11 cellular contexts compared by ENCODE assay signal in genomic region chr19:41126765-41127203, GRCh38. TPM values are rescaled to one million over a fixed set of nuclear protein-coding genes. Genes with fewer than 3 reads are reported as not detected.
DNase-seq lines count a peak whose midpoint lies in the region; ATAC-seq and TF ChIP-seq lines count a peak whose summit lies in the region.
"Not testable (repeated sequence)": the region's sequence is repeated elsewhere in the genome, so short reads cannot be mapped to it uniquely, and the experiment has no call there.
"Had no signal": no experiment of that assay in that cellular context is flagged by ENCODE, and none has a peak within 500 bp of the region (broad histone marks: within the 10 kb centered on the region; RNA-seq: fewer than 3 reads in every experiment).

No MANE protein-coding gene starts in this region.

- peak overlapping the region; percentile 46 for H3K27ac Mint-ChIP-seq in activated naive CD4-positive, alpha-beta T cell treated with anti-CD3 and anti-CD28 coated beads, Interleukin-2, amount 50 U/mL, for 24 hours

- H3K27me3 ChIP-seq in left lung; smooth muscle cell (ENCODE audit: low read depth): not testable (repeated sequence)

- TF ChIP-seq CTCF in GM12875 (IDR thresholded peaks at IDR 0.05; ENCODE audit: borderline replicate concordance, insufficient read depth, low read depth, low read length): peak; percentile 53
- TF ChIP-seq CTCF in WI38 (IDR thresholded peaks at IDR 0.05; ENCODE audit: low read depth, low read length): peak; percentile 47
- peak; percentile 67 for TF ChIP-seq CTCF in epithelial cell of esophagus (IDR thresholded peaks at IDR 0.05; ENCODE audit: insufficient read depth, low read depth, low read length, missing control alignments)
- TF ChIP-seq CTCF in left lung (IDR thresholded peaks at IDR 0.05): peak; percentile 48 to 69
- peak; percentile 78 for TF ChIP-seq CTCF in smooth muscle cell (IDR thresholded peaks at IDR 0.05; ENCODE audit: borderline replicate concordance, insufficient read depth, poor library complexity, severe bottlenecking)

- DNase-seq in ACHN (peak; percentile 4), NCI-H2227 treated with DMSO at 0.1 percent for 48 hours (lab: John Stamatoyannopoulos, UW) (peak; percentile 43), epithelial cell of esophagus (ENCODE audit: low read depth) (peak; percentile 19)
- DNase-seq in left lung; smooth muscle cell (lab: John Stamatoyannopoulos, UW; ENCODE audit: unreplicated experiment): not testable (repeated sequence)

- H3K27me3 Mint-ChIP-seq in activated naive CD4-positive, alpha-beta T cell treated with anti-CD3 and anti-CD28 coated beads, Interleukin-2, amount 50 U/mL, for 24 hours: not testable (repeated sequence)

- ATAC-seq in left lung: peak; percentile 57

- H3K9me3 Mint-ChIP-seq in activated naive CD4-positive, alpha-beta T cell treated with anti-CD3 and anti-CD28 coated beads, Interleukin-2, amount 50 U/mL, for 24 hours: not testable (repeated sequence)

- not testable (repeated sequence) for H3K4me2 ChIP-seq in smooth muscle cell

- 43% methylated on average over 2 of the region's 2 CpGs for WGBS in smooth muscle cell (ENCODE audit: low lambda C conversion rate)

- not testable (repeated sequence) for H2AFZ ChIP-seq in smooth muscle cell (ENCODE audit: low read depth)

- H3K4me1 Mint-ChIP-seq in activated naive CD4-positive, alpha-beta T cell treated with anti-CD3 and anti-CD28 coated beads, Interleukin-2, amount 50 U/mL, for 24 hours: peaks cover 29% of the 10 kb centered on the region

- in situ Hi-C loops in ACHN (cut with HindIII; ENCODE audit: low pct_ligation_motif_present, low pct_unique_long_range_greater_than_20kb, low sequenced_read_pairs): not testable (repeated sequence)

- intact Hi-C loops in left lung (cut with DNase I): not testable (repeated sequence)

- H3K9me3 ChIP-seq in left lung; smooth muscle cell (replicated peaks; ENCODE audit: low read depth): not testable (repeated sequence)

- not testable (repeated sequence) for H4K20me1 ChIP-seq in smooth muscle cell (ENCODE audit: low read depth)

- H3K4me1 ChIP-seq in left lung; smooth muscle cell (ENCODE audit: low read depth): not testable (repeated sequence)

- H3K36me3 Mint-ChIP-seq in activated naive CD4-positive, alpha-beta T cell treated with anti-CD3 and anti-CD28 coated beads, Interleukin-2, amount 50 U/mL, for 24 hours: not testable (repeated sequence)

- not testable (repeated sequence) for H3K4me3 Mint-ChIP-seq in activated naive CD4-positive, alpha-beta T cell treated with anti-CD3 and anti-CD28 coated beads, Interleukin-2, amount 50 U/mL, for 24 hours

- not testable (repeated sequence) for H3K27ac ChIP-seq in left lung; smooth muscle cell (ENCODE audit: low read depth)

- H3K4me3 ChIP-seq in GM12875 (ENCODE audit: low read depth, low read length); WI38 (ENCODE audit: low read depth, low read length); epithelial cell of esophagus (ENCODE audit: low read length); left lung; smooth muscle cell: not testable (repeated sequence)

- H3K79me2 ChIP-seq in smooth muscle cell (ENCODE audit: low read depth): not testable (repeated sequence)

- H3K9ac ChIP-seq in smooth muscle cell (ENCODE audit: low read depth): not testable (repeated sequence)

- not testable (repeated sequence) for H3K36me3 ChIP-seq in left lung; smooth muscle cell (ENCODE audit: low read depth)

- H3F3A ChIP-seq in smooth muscle cell (ENCODE audit: low read depth): not testable (repeated sequence)

RNA-seq across cellular contexts. Expression of gene CYP2F1, which starts 12.6 kb away (rescaled TPM):
- total RNA-seq in left lung: 1 to 10 TPM in 1 of 2 donors, not detected in 1; 1.0 TPM
- total RNA-seq in smooth muscle cell: not detected in 2 replicates
- 0.11 TPM in 1 of 2 replicates, not detected in the other for polyA plus RNA-seq in smooth muscle cell
- total RNA-seq: activated naive CD4-positive, alpha-beta T cell treated with anti-CD3 and anti-CD28 coated beads, Interleukin-2, amount 50 U/mL, for 72 hours; ovary; SJCRH30 had no signal
- polyA plus RNA-seq: ovary had no signal

RNA-seq across cellular contexts. Expression of gene CYP2A13, which starts 38.5 kb away (rescaled TPM):
- total RNA-seq in left lung (not detected), smooth muscle cell (not detected in 2 replicates)
- not detected in 2 replicates for polyA plus RNA-seq in smooth muscle cell
- total RNA-seq: activated naive CD4-positive, alpha-beta T cell treated with anti-CD3 and anti-CD28 coated beads, Interleukin-2, amount 50 U/mL, for 72 hours; ovary; SJCRH30 had no signal
- polyA plus RNA-seq: ovary had no signal
